Comparison of ENCODE assay signal across 1 cellular context in genomic region chr19:13729859-13730258, GRCh38.
TF ChIP-seq lines count a peak whose summit lies in the region.

No MANE protein-coding gene starts in this region.

TF ChIP-seq in GM12878, 131 proteins besides CTCF, POLR2A, EP300 and RAD21:
- TF ChIP-seq RCOR1 (conservative IDR thresholded peaks at IDR 0.05; ENCODE audit: low read depth, low read length) = no peak
- TF ChIP-seq HDGF (IDR thresholded peaks at IDR 0.05) = no peak
TF ChIP-seq in GM12878: peak in this region for 0.
